Comparison of ENCODE assay signal across 1 cellular context in the genomic region with DNA sequence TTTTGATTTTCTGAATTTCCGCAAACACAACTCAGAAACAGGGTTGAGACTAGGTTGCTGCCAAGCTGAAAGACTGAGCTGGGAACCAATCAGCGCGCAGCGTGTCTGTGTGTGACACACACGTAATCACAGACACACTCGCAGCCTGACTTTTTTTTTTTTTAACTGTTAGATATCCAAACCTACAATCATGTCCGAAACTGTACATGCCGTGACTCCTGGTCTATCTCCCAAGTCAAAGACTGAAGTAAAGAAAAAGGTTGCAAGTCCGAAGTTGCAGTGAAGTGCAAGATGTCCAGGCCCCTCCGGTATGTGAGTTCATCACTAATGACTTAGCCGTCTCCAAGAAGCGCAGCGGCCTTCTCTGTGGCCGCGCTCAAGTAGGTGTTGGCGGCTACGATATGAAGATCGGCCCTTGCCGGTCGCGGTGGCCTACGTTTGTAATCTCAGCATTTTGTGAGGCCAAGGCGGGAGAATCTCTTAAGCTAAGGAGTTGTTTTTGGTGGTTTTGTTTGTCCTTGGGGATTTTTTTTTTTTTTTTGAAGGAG.
TF ChIP-seq lines count a peak whose summit lies in the region.

No MANE protein-coding gene starts in this region.

TF ChIP-seq in HepG2, 621 proteins besides CTCF, POLR2A, EP300 and RAD21 (continued from another document and continues in another):
- TF ChIP-seq, protein P1, sequence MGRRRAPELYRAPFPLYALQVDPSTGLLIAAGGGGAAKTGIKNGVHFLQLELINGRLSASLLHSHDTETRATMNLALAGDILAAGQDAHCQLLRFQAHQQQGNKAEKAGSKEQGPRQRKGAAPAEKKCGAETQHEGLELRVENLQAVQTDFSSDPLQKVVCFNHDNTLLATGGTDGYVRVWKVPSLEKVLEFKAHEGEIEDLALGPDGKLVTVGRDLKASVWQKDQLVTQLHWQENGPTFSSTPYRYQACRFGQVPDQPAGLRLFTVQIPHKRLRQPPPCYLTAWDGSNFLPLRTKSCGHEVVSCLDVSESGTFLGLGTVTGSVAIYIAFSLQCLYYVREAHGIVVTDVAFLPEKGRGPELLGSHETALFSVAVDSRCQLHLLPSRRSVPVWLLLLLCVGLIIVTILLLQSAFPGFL (CRISPR knock-in tag; IDR thresholded peaks at IDR 0.05): no peak
- TF ChIP-seq, protein P2, sequence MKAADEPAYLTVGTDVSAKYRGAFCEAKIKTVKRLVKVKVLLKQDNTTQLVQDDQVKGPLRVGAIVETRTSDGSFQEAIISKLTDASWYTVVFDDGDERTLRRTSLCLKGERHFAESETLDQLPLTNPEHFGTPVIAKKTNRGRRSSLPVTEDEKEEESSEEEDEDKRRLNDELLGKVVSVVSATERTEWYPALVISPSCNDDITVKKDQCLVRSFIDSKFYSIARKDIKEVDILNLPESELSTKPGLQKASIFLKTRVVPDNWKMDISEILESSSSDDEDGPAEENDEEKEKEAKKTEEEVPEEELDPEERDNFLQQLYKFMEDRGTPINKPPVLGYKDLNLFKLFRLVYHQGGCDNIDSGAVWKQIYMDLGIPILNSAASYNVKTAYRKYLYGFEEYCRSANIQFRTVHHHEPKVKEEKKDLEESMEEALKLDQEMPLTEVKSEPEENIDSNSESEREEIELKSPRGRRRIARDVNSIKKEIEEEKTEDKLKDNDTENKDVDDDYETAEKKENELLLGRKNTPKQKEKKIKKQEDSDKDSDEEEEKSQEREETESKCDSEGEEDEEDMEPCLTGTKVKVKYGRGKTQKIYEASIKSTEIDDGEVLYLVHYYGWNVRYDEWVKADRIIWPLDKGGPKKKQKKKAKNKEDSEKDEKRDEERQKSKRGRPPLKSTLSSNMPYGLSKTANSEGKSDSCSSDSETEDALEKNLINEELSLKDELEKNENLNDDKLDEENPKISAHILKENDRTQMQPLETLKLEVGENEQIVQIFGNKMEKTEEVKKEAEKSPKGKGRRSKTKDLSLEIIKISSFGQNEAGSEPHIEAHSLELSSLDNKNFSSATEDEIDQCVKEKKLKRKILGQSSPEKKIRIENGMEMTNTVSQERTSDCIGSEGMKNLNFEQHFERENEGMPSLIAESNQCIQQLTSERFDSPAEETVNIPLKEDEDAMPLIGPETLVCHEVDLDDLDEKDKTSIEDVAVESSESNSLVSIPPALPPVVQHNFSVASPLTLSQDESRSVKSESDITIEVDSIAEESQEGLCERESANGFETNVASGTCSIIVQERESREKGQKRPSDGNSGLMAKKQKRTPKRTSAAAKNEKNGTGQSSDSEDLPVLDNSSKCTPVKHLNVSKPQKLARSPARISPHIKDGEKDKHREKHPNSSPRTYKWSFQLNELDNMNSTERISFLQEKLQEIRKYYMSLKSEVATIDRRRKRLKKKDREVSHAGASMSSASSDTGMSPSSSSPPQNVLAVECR (CRISPR knock-in tag; IDR thresholded peaks at IDR 0.05; ENCODE audit: borderline replicate concordance): peak; percentile 79
- TF ChIP-seq ZNF503 (CRISPR knock-in tag; IDR thresholded peaks at IDR 0.05) (no peak), ZC3H4 (CRISPR knock-in tag; IDR thresholded peaks at IDR 0.05; ENCODE audit: borderline replicate concordance) (peak; percentile 92; the same call in 1 of the 2 replicates), SKIL (CRISPR knock-in tag; IDR thresholded peaks at IDR 0.05; ENCODE audit: borderline replicate concordance) (no peak), ZXDC (CRISPR knock-in tag; IDR thresholded peaks at IDR 0.05) (no peak), MIXL1 (CRISPR knock-in tag; IDR thresholded peaks at IDR 0.05) (no peak), ZNF709 (CRISPR knock-in tag; IDR thresholded peaks at IDR 0.05) (0 out of 2 replicates have a peak, but pooled peaks have one; percentile 50), ATF7 (IDR thresholded peaks at IDR 0.05) (no peak), ATF7 (CRISPR knock-in tag; IDR thresholded peaks at IDR 0.05) (0 out of 2 replicates have a peak, but pooled peaks have one; percentile 36), CCDC6 (CRISPR knock-in tag; IDR thresholded peaks at IDR 0.05) (no peak; the same call in 1 of the 2 replicates), ZNF292 (CRISPR knock-in tag; IDR thresholded peaks at IDR 0.05; ENCODE audit: borderline replicate concordance, low read depth) (no peak), NONO (IDR thresholded peaks at IDR 0.05) (no peak), NONO (CRISPR knock-in tag; conservative IDR thresholded peaks at IDR 0.05) (peak; percentile 43), ZBTB3 (CRISPR knock-in tag; IDR thresholded peaks at IDR 0.05; ENCODE audit: borderline replicate concordance, low read depth) (0 out of 2 replicates have a peak, but pooled peaks have one; percentile 34), FOXC1 (CRISPR knock-in tag; IDR thresholded peaks at IDR 0.05; ENCODE audit: borderline replicate concordance) (0 out of 2 replicates have a peak, but pooled peaks have one; percentile 61), ZFP1 (CRISPR knock-in tag; IDR thresholded peaks at IDR 0.05) (no peak), UBTF (CRISPR knock-in tag; IDR thresholded peaks at IDR 0.05) (peak; percentile 54), SMYD3 (CRISPR knock-in tag; IDR thresholded peaks at IDR 0.05) (no peak), RFX5 (IDR thresholded peaks at IDR 0.05; ENCODE audit: low read depth, low read length) (peak; percentile 80), HOXA9 (CRISPR knock-in tag; IDR thresholded peaks at IDR 0.05; ENCODE audit: borderline replicate concordance) (no peak), POLR2G (IDR thresholded peaks at IDR 0.05; ENCODE audit: low read depth, low read length) (peak; percentile 38), RCOR2 (CRISPR knock-in tag; IDR thresholded peaks at IDR 0.05) (no peak), KDM5A (IDR thresholded peaks at IDR 0.05; ENCODE audit: borderline replicate concordance, low read length) (no peak), NFYB (CRISPR knock-in tag; IDR thresholded peaks at IDR 0.05) (peak; percentile 93), RARG (CRISPR knock-in tag; IDR thresholded peaks at IDR 0.05; ENCODE audit: low read depth) (no peak), KDM4B (CRISPR knock-in tag; IDR thresholded peaks at IDR 0.05) (no peak), ZNF280D (CRISPR knock-in tag; IDR thresholded peaks at IDR 0.05) (peak; percentile 42; the same call in 1 of the 2 replicates), RELA (CRISPR knock-in tag; IDR thresholded peaks at IDR 0.05) (no peak)
